In the genomic region with DNA sequence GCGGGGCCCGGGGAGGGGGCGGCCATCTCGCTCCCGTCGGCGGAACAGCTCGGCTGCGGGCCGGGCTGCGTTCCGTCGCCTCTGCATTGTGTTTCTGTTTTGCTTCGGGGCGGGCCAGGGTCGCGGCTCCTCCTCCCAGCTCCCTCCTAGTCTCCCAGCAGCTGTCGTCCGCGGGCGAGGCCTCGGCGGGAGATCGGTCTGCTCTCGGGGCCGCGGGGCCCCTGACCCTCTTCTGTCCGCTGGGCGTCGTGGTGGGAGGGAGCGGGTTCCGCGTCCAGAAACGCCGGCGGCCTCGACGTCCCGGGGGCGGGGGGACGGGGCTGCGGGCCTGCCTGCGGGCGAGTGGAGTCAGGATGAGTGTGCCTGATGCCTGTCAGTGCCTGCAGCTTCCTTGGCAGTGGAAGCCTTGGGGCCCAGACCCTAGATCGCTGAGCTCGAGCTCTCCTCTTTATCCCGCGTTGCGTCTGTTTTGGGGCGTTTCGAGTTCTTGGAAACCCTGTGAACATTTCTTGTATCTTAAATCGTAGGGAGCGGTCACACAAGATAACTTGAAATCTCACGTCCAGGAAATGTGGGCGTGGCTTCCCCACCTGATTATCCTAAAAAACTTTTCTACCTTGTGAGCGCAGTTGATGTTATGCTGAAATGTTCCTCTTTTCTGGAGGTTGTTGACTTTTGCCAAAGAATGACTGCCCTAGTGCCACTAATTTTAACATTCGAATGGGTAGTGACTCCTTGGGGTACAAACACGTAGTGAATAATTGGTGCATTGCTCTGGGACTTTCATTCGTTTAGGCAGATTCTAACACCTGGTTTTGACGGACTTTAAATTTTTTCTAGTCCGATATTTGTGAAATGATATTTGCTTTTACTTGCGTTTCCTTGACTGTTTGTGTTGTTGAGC, we compare ENCODE assay signal across 1 cellular context.
TF ChIP-seq lines count a peak whose summit lies in the region.

No MANE protein-coding gene starts in this region.

TF ChIP-seq in WTC11, 78 proteins besides CTCF, POLR2A, EP300 and RAD21 (continued from another document):
- TF ChIP-seq, protein P1, sequence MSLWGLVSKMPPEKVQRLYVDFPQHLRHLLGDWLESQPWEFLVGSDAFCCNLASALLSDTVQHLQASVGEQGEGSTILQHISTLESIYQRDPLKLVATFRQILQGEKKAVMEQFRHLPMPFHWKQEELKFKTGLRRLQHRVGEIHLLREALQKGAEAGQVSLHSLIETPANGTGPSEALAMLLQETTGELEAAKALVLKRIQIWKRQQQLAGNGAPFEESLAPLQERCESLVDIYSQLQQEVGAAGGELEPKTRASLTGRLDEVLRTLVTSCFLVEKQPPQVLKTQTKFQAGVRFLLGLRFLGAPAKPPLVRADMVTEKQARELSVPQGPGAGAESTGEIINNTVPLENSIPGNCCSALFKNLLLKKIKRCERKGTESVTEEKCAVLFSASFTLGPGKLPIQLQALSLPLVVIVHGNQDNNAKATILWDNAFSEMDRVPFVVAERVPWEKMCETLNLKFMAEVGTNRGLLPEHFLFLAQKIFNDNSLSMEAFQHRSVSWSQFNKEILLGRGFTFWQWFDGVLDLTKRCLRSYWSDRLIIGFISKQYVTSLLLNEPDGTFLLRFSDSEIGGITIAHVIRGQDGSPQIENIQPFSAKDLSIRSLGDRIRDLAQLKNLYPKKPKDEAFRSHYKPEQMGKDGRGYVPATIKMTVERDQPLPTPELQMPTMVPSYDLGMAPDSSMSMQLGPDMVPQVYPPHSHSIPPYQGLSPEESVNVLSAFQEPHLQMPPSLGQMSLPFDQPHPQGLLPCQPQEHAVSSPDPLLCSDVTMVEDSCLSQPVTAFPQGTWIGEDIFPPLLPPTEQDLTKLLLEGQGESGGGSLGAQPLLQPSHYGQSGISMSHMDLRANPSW (CRISPR knock-in tag; conservative IDR thresholded peaks at IDR 0.05; ENCODE audit: low read depth), result no peak
- no peak for TF ChIP-seq E2F4 (CRISPR knock-in tag; IDR thresholded peaks at IDR 0.05; ENCODE audit: borderline replicate concordance, low read depth)
- TF ChIP-seq GABPB1 (CRISPR knock-in tag; IDR thresholded peaks at IDR 0.05), result no peak
- TF ChIP-seq, protein P2, sequence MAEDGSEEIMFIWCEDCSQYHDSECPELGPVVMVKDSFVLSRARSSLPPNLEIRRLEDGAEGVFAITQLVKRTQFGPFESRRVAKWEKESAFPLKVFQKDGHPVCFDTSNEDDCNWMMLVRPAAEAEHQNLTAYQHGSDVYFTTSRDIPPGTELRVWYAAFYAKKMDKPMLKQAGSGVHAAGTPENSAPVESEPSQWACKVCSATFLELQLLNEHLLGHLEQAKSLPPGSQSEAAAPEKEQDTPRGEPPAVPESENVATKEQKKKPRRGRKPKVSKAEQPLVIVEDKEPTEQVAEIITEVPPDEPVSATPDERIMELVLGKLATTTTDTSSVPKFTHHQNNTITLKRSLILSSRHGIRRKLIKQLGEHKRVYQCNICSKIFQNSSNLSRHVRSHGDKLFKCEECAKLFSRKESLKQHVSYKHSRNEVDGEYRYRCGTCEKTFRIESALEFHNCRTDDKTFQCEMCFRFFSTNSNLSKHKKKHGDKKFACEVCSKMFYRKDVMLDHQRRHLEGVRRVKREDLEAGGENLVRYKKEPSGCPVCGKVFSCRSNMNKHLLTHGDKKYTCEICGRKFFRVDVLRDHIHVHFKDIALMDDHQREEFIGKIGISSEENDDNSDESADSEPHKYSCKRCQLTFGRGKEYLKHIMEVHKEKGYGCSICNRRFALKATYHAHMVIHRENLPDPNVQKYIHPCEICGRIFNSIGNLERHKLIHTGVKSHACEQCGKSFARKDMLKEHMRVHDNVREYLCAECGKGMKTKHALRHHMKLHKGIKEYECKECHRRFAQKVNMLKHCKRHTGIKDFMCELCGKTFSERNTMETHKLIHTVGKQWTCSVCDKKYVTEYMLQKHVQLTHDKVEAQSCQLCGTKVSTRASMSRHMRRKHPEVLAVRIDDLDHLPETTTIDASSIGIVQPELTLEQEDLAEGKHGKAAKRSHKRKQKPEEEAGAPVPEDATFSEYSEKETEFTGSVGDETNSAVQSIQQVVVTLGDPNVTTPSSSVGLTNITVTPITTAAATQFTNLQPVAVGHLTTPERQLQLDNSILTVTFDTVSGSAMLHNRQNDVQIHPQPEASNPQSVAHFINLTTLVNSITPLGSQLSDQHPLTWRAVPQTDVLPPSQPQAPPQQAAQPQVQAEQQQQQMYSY (CRISPR knock-in tag; IDR thresholded peaks at IDR 0.05), result no peak
- 0 out of 2 replicates have a peak, but pooled peaks have one; percentile 56 for TF ChIP-seq KAT7 (CRISPR knock-in tag; IDR thresholded peaks at IDR 0.05; ENCODE audit: borderline replicate concordance)
- no peak for TF ChIP-seq SP1 (CRISPR knock-in tag; conservative IDR thresholded peaks at IDR 0.05)
- TF ChIP-seq, protein P3, sequence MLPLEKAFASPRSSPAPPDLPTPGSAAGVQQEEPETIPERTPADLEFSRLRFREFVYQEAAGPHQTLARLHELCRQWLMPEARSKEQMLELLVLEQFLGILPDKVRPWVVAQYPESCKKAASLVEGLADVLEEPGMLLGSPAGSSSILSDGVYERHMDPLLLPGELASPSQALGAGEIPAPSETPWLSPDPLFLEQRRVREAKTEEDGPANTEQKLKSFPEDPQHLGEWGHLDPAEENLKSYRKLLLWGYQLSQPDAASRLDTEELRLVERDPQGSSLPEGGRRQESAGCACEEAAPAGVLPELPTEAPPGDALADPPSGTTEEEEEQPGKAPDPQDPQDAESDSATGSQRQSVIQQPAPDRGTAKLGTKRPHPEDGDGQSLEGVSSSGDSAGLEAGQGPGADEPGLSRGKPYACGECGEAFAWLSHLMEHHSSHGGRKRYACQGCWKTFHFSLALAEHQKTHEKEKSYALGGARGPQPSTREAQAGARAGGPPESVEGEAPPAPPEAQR (CRISPR knock-in tag; IDR thresholded peaks at IDR 0.05), result no peak
- no peak for TF ChIP-seq MAX (CRISPR knock-in tag; IDR thresholded peaks at IDR 0.05)
- 0 out of 2 replicates have a peak, but pooled peaks have one; percentile 17 for TF ChIP-seq ZNF416 (CRISPR knock-in tag; IDR thresholded peaks at IDR 0.05)
- no peak for TF ChIP-seq NFE2L1 (CRISPR knock-in tag; IDR thresholded peaks at IDR 0.05)
- TF ChIP-seq, protein P4, sequence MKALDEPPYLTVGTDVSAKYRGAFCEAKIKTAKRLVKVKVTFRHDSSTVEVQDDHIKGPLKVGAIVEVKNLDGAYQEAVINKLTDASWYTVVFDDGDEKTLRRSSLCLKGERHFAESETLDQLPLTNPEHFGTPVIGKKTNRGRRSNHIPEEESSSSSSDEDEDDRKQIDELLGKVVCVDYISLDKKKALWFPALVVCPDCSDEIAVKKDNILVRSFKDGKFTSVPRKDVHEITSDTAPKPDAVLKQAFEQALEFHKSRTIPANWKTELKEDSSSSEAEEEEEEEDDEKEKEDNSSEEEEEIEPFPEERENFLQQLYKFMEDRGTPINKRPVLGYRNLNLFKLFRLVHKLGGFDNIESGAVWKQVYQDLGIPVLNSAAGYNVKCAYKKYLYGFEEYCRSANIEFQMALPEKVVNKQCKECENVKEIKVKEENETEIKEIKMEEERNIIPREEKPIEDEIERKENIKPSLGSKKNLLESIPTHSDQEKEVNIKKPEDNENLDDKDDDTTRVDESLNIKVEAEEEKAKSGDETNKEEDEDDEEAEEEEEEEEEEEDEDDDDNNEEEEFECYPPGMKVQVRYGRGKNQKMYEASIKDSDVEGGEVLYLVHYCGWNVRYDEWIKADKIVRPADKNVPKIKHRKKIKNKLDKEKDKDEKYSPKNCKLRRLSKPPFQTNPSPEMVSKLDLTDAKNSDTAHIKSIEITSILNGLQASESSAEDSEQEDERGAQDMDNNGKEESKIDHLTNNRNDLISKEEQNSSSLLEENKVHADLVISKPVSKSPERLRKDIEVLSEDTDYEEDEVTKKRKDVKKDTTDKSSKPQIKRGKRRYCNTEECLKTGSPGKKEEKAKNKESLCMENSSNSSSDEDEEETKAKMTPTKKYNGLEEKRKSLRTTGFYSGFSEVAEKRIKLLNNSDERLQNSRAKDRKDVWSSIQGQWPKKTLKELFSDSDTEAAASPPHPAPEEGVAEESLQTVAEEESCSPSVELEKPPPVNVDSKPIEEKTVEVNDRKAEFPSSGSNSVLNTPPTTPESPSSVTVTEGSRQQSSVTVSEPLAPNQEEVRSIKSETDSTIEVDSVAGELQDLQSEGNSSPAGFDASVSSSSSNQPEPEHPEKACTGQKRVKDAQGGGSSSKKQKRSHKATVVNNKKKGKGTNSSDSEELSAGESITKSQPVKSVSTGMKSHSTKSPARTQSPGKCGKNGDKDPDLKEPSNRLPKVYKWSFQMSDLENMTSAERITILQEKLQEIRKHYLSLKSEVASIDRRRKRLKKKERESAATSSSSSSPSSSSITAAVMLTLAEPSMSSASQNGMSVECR (CRISPR knock-in tag; IDR thresholded peaks at IDR 0.05; ENCODE audit: borderline replicate concordance), result 0 out of 2 replicates have a peak, but pooled peaks have one; percentile 45
